8 cellular contexts compared by ENCODE assay signal in genomic region chr13:50594276-50594970, GRCh38.
DNase-seq lines count a peak whose midpoint lies in the region; ATAC-seq and TF ChIP-seq lines count a peak whose summit lies in the region.

No MANE protein-coding gene starts in this region.

- H3K36me3 Mint-ChIP-seq in stimulated activated naive B cell treated with anti-CD40 and anti-IgM and Interleukin-4, amounts not matched to agents 10 μg/mL and 1 μg/mL and 100 μg/mL, for 72 hours, result peaks cover 8 to 12% of the 10 kb centered on the region in 2 donors

- H3K27ac ChIP-seq in tibial artery, result no peak overlapping the region

- H3K27me3 Mint-ChIP-seq in stimulated activated naive B cell treated with anti-CD40 and anti-IgM and Interleukin-4, amounts not matched to agents 10 μg/mL and 1 μg/mL and 100 μg/mL, for 72 hours, result no peaks in the 10 kb centered on the region

- peak; percentile 32 for DNase-seq in KBM-7
- no peak for DNase-seq in adipocyte (ENCODE audit: low read depth)
- peak; percentile 95 for DNase-seq in stimulated activated naive B cell treated with anti-CD40 and anti-IgM and Interleukin-4, amounts not matched to agents 10 μg/mL and 1 μg/mL and 100 μg/mL, for 72 hours
- DNase-seq in EL, result no peak
- no peak for DNase-seq in tibial artery
- DNase-seq in DMS 273 (lab: John Stamatoyannopoulos, UW; ENCODE audit: unreplicated experiment), result no peak

- peaks cover 4% of the 10 kb centered on the region in 2 donors for H3K9me3 Mint-ChIP-seq in stimulated activated naive B cell treated with anti-CD40 and anti-IgM and Interleukin-4, amounts not matched to agents 10 μg/mL and 1 μg/mL and 100 μg/mL, for 72 hours

- TF ChIP-seq CTCF in tibial artery (IDR thresholded peaks at IDR 0.05), result no peak

- peak; percentile 72 for ATAC-seq in GM18519 (IDR thresholded peaks at IDR 0.05; ENCODE audit: low FRiP score, unreplicated experiment)
- peak; percentile 90 for ATAC-seq in GM21717 (IDR thresholded peaks at IDR 0.05; ENCODE audit: unreplicated experiment)
- ATAC-seq in stimulated activated naive B cell treated with anti-CD40 and anti-IgM and Interleukin-4, amounts not matched to agents 10 μg/mL and 1 μg/mL and 100 μg/mL, for 72 hours (replicated peaks), result peak; percentile 89 to 90

- peak overlapping the region; percentile 97 for H3K27ac Mint-ChIP-seq in stimulated activated naive B cell treated with anti-CD40 and anti-IgM and Interleukin-4, amounts not matched to agents 10 μg/mL and 1 μg/mL and 100 μg/mL, for 72 hours

- no peaks in the 10 kb centered on the region for H3K36me3 ChIP-seq in adipocyte (ENCODE audit: control insufficient read depth, insufficient read depth, low read length, severe bottlenecking)
- no peaks in the 10 kb centered on the region for H3K36me3 ChIP-seq in tibial artery

- peaks cover 28% of the 10 kb centered on the region for H3K4me1 ChIP-seq in adipocyte (ENCODE audit: control insufficient read depth, insufficient read depth, low read length)
- H3K4me1 ChIP-seq in tibial artery, result no peaks in the 10 kb centered on the region

- H3K4me1 Mint-ChIP-seq in stimulated activated naive B cell treated with anti-CD40 and anti-IgM and Interleukin-4, amounts not matched to agents 10 μg/mL and 1 μg/mL and 100 μg/mL, for 72 hours, result peaks cover 53 to 79% of the 10 kb centered on the region in 2 donors

- peak overlapping the region; percentile 3 for H3K9ac ChIP-seq in adipocyte (ENCODE audit: low read length)

- in situ Hi-C loops in KBM-7 (cut with MboI; ENCODE audit: low pct_unique_long_range_greater_than_20kb, low sequenced_read_pairs), result no loop called here

- H3K4me3 ChIP-seq in adipocyte (ENCODE audit: low read length) (no peak overlapping the region), tibial artery (no peak overlapping the region)

- H3K9me3 ChIP-seq in adipocyte (ENCODE audit: control insufficient read depth, low read length), result no peaks in the 10 kb centered on the region
- H3K9me3 ChIP-seq in tibial artery, result no peaks in the 10 kb centered on the region

- intact Hi-C loops in tibial artery (cut with DNase I; ENCODE audit: low total_unique reads), result no loop called here

- peak overlapping the region; percentile 74 to 80 for H3K4me3 Mint-ChIP-seq in stimulated activated naive B cell treated with anti-CD40 and anti-IgM and Interleukin-4, amounts not matched to agents 10 μg/mL and 1 μg/mL and 100 μg/mL, for 72 hours

- no peaks in the 10 kb centered on the region for H3K27me3 ChIP-seq in adipocyte (replicated peaks; ENCODE audit: control insufficient read depth, insufficient read depth, low read length)
- H3K27me3 ChIP-seq in tibial artery, result no peaks in the 10 kb centered on the region

Comparison
In these comparisons a context has a peak if more than half of its experiments do, and no peak if none do; other contexts are left out.
1. DNase-seq: peak in KBM-7 (single experiment) and stimulated activated naive B cell treated with anti-CD40 and anti-IgM and Interleukin-4, amounts not matched to agents 10 μg/mL and 1 μg/mL and 100 μg/mL, for 72 hours (single experiment); none in adipocyte (single experiment), EL (single experiment), tibial artery (0 of 2) and DMS 273 (single experiment).
2. Peak in every context shown above with its lines, with median percentiles within 50 percentile points of each other: ATAC-seq.